8 cellular contexts compared by ENCODE assay signal in the genomic region with DNA sequence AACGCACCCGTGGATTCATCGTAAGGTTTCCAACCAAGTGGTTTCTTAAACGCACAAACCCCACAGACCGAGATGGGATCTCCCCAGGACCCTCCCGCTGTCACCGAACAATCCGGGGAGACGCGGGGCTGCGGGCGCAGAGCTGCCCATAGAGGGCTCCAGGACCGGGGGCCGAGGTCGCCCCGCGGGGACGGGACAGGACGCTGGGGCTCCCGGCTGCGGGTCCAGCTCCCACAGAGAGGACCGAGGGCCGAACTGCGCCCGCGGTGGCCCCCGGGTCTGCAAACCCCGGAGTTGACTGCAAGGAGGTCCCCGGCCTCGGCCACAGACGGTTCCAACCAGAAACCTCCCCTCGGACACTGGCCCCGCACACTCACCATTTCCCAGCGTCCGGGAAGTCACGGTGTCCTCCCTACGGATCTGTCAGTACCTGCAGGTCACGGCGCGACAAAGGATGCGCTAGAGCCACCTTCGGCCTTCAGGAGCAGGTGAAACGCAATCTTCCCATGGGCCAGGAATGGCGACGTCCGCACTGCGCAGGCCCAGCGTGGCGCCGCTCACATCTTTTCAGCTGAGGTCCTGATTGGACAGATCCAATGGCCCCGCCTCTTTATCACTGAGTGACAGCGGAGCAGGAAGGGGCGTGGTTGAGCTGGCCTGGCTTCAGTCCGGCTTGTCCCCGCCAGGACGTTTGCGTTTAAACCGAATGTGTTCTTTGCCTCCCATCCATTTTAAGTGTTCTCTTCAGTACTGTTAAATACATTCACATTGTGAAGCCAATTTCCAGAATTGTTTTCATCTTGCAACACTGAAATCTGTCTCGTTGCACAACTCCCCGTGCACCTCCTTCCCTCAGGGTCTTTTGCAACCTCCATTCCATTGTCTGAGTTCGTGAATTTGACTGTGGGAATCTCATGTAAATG.
DNase-seq lines count a peak whose midpoint lies in the region; ATAC-seq and TF ChIP-seq lines count a peak whose summit lies in the region.

ZNF14 (minus strand) TSS at position 534 of the 923 bp plus-strand sequence; CDS start at position 380, 154 bp downstream.

- no peaks in the 10 kb centered on the region for H3K9me3 ChIP-seq in iPS-15b (ENCODE audit: control insufficient read depth, insufficient read depth, low read length)

- H3K4me3 ChIP-seq in iPS-15b (ENCODE audit: low read depth, low read length): peak within 1 kb of the TSS; percentile 94
- H3K4me3 ChIP-seq in skeletal muscle cell (ENCODE audit: low read depth, low read length): peak within 1 kb of the TSS; percentile 96

- peak; percentile 25; the same call in 1 of the 2 replicates for TF ChIP-seq CTCF in 22Rv1 (IDR thresholded peaks at IDR 0.05)

- no peaks in the 10 kb centered on the region for H3K4me1 ChIP-seq in iPS-15b (ENCODE audit: control insufficient read depth, insufficient read depth, low read length)

- no peaks in the 10 kb centered on the region for H3K27me3 ChIP-seq in iPS-15b (ENCODE audit: control insufficient read depth, insufficient read depth, low read length)

- peak within 1 kb of the TSS; percentile 85 for H3K9ac ChIP-seq in iPS-15b (ENCODE audit: low read depth, low read length)

- H3K27ac ChIP-seq in 22Rv1: peak within 1 kb of the TSS; percentile 79

- peak; percentile 98 for ATAC-seq in GM18508 (IDR thresholded peaks at IDR 0.05; ENCODE audit: insufficient read depth, unreplicated experiment)
- peak; percentile 95 for ATAC-seq in HG02981 (IDR thresholded peaks at IDR 0.05; ENCODE audit: unreplicated experiment)

- DNase-seq in NCI-H2081 (lab: John Stamatoyannopoulos, UW) (peak; percentile 93 to 96), UCSD-AML1 (lab: John Stamatoyannopoulos, UW; ENCODE audit: unreplicated experiment) (peak; percentile 89), brain pericyte (ENCODE audit: low read depth, low spot score) (peak; percentile 71), skeletal muscle cell (ENCODE audit: low read depth) (peak; percentile 68)

- no peaks in the 10 kb centered on the region for H3K36me3 ChIP-seq in iPS-15b (ENCODE audit: control insufficient read depth, insufficient read depth, low read length)

Comparison
In these comparisons a context has a peak if more than half of its experiments do, and no peak if none do; other contexts are left out.
1. Peak in every context shown above with its lines: DNase-seq, ATAC-seq, H3K4me3 ChIP-seq and H3K27ac ChIP-seq.